26 cellular contexts compared by ENCODE assay signal in the genomic region with DNA sequence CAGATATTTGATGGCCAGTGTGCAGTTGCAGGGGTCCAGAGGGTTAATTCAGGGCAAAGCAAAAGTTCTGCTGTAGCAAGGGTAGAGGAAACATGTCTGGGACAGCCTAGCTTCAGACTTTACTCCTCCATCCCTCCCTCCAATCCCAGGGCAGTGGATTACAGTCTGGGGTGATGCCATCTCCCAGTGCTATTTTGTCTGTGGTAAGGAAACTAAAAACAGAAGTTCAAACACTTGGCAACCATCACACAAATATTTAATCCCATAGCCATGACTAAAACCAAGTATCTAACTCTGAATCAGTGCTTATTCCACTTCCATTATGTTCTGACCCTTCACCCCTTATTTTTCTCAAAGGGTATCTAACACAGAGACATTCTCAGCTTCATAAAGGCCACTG.
DNase-seq lines count a peak whose midpoint lies in the region; ATAC-seq, FAIRE-seq and TF ChIP-seq lines count a peak whose summit lies in the region.
"Had no signal": no experiment of that assay in that cellular context is flagged by ENCODE, and none has a peak within 500 bp of the region (broad histone marks: within the 10 kb centered on the region; RNA-seq: fewer than 3 reads in every experiment).

No MANE protein-coding gene starts in this region.

- H3K23me2 ChIP-seq in H1 (ENCODE audit: low read depth, low read length): no peaks in the 10 kb centered on the region

- H2BK15ac ChIP-seq in H1 (ENCODE audit: low read length): no peak overlapping the region

- no peak overlapping the region for H4K91ac ChIP-seq in H1 (replicated peaks; ENCODE audit: insufficient read length, low read length)

- no peak overlapping the region for H2BK5ac ChIP-seq in H1 (ENCODE audit: low read depth, low read length)

- no peak overlapping the region for H4K5ac ChIP-seq in H1 (ENCODE audit: insufficient read length, low read depth, low read length)

- H3K27ac Mint-ChIP-seq in neural progenitor cell: no peak overlapping the region
- H3K27ac Mint-ChIP-seq: stimulated activated naive B cell treated with anti-CD40 and anti-IgM and Interleukin-4, amounts not matched to agents 10 μg/mL and 1 μg/mL and 100 μg/mL, for 72 hours had no signal

- H3K79me2 ChIP-seq in H1 (ENCODE audit: control insufficient read depth in 1 of 2, insufficient read depth in 2 of 2, low read length in 2 of 2) (no peaks in the 10 kb centered on the region), neural progenitor cell (ENCODE audit: low read depth) (no peaks in the 10 kb centered on the region)

- no peak overlapping the region for H2AK5ac ChIP-seq in H1 (ENCODE audit: low read depth, low read length)

- peaks cover 0 to 2% (median 0%) of the 10 kb centered on the region in 4 experiments; a peak in 1 of 7 replicates for H3K4me1 ChIP-seq in H1 (replicated peaks in 1 of 4; ENCODE audit: control insufficient read depth in 3 of 4, insufficient read depth in 4 of 4, low read length in 3 of 4)
- H3K4me1 ChIP-seq in neural progenitor cell: no peaks in the 10 kb centered on the region
- H3K4me1 ChIP-seq: colonic mucosa, gastrocnemius medialis had no signal

- ATAC-seq in HG02970 (IDR thresholded peaks at IDR 0.05; ENCODE audit: low FRiP score, unreplicated experiment) (no peak), GM21737 (IDR thresholded peaks at IDR 0.05; ENCODE audit: unreplicated experiment) (no peak)
- ATAC-seq: gastrocnemius medialis; HepG2; left colon; mucosa of descending colon; stimulated activated naive B cell treated with anti-CD40 and anti-IgM and Interleukin-4, amounts not matched to agents 10 μg/mL and 1 μg/mL and 100 μg/mL, for 72 hours had no signal

- no peak overlapping the region for H3K4me3 Mint-ChIP-seq in neural progenitor cell
- H3K4me3 Mint-ChIP-seq: stimulated activated naive B cell treated with anti-CD40 and anti-IgM and Interleukin-4, amounts not matched to agents 10 μg/mL and 1 μg/mL and 100 μg/mL, for 72 hours had no signal

- H3K9me3 ChIP-seq in H1 (ENCODE audit: insufficient read depth in 2 of 2, low read depth in 1 of 2, low read length in 1 of 2): no peaks in the 10 kb centered on the region
- H3K9me3 ChIP-seq in neural progenitor cell (ENCODE audit: low read depth): no peaks in the 10 kb centered on the region
- H3K9me3 ChIP-seq: Caco-2, colonic mucosa, gastrocnemius medialis, mucosa of descending colon, right atrium auricular region, transverse colon had no signal

- DNase-seq in AG10803 (ENCODE audit: low read depth) (peak; percentile 75), M059J (ENCODE audit: low read depth) (peak; percentile 73), H1 (ENCODE audit: low read depth in 1 of 2, low spot score in 2 of 2) (no peak), neural progenitor cell (ENCODE audit: low spot score) (no peak), NCI-H1105 (lab: John Stamatoyannopoulos, UW) (no peak), GM13977 (ENCODE audit: low spot score) (no peak)
- DNase-seq: activated CD4-positive, alpha-beta T cell treated with anti-CD3 and anti-CD28 coated beads, Interleukin-2, amount 50 U/mL, for 4 hours; activated T-cell treated with anti-CD3 and anti-CD28 coated beads for 4 hours; AML-193; anterior cingulate cortex; Caco-2; colonic mucosa; gastrocnemius medialis; left colon; mucosa of descending colon; NCI-H1694 treated with DMSO at 0.1 percent for 48 hours; NCI-H345; stimulated activated CD4-positive, alpha-beta T cell treated with anti-CD3 and anti-CD28 coated beads, Interleukin-15, amount 100 ng/mL, for 24 hours; stimulated activated naive B cell treated with anti-CD40 and anti-IgM and Interleukin-4, amounts not matched to agents 10 μg/mL and 1 μg/mL and 100 μg/mL, for 72 hours; SW 1271; transverse colon had no signal

- POLR2A ChIA-PET in H1 (lab: Charles Lee; ENCODE audit: partially characterized antibody): no interaction called here

- no peaks in the 10 kb centered on the region for H3F3A ChIP-seq in neural progenitor cell (ENCODE audit: low read depth)

- no peak for TF ChIP-seq RAD21 in H1 (IDR thresholded peaks at IDR 0.05 in 1 of 2, conservative IDR thresholded peaks at IDR 0.05 in 1 of 2; ENCODE audit: low read depth in 2 of 2, low read length in 2 of 2)

- no peak overlapping the region for H3K56ac ChIP-seq in H1 (replicated peaks; ENCODE audit: insufficient read length, low read depth, low read length)

- no peak overlapping the region for H3K27ac ChIP-seq in H1 (ENCODE audit: low read depth, low read length)
- no peak overlapping the region for H3K27ac ChIP-seq in neural progenitor cell
- H3K27ac ChIP-seq: colonic mucosa, gastrocnemius medialis, right atrium auricular region, transverse colon had no signal

- no peak overlapping the region for H3K23ac ChIP-seq in H1 (ENCODE audit: insufficient read length)

- no peak overlapping the region for H2BK12ac ChIP-seq in H1 (ENCODE audit: low read depth, low read length)

- no peak for FAIRE-seq in H1 (lab: Jason Lieb, UNC)
- FAIRE-seq: endometrium, HepG2 had no signal

- no peak overlapping the region for H2BK20ac ChIP-seq in H1 (ENCODE audit: low read length)

- peaks cover 2% of the 10 kb centered on the region for H3K27me3 Mint-ChIP-seq in neural progenitor cell (ENCODE audit: insufficient read depth, low read depth)
- H3K27me3 Mint-ChIP-seq: stimulated activated naive B cell treated with anti-CD40 and anti-IgM and Interleukin-4, amounts not matched to agents 10 μg/mL and 1 μg/mL and 100 μg/mL, for 72 hours had no signal

- H3K4me1 Mint-ChIP-seq in neural progenitor cell: no peaks in the 10 kb centered on the region

- no peak overlapping the region for H3K18ac ChIP-seq in H1 (ENCODE audit: extremely low read depth, low read length)

- H2AFZ ChIP-seq in H1 (ENCODE audit: low read length) (0 out of 2 replicates have a peak overlapping the region, but pooled peaks have one; percentile 50), neural progenitor cell (replicated peaks) (peak overlapping the region; percentile 60)

- no peaks in the 10 kb centered on the region for H4K20me1 ChIP-seq in H1 (replicated peaks in 1 of 2; ENCODE audit: control insufficient read depth in 1 of 2, insufficient read depth in 2 of 2, low read length in 2 of 2)
- no peaks in the 10 kb centered on the region for H4K20me1 ChIP-seq in neural progenitor cell (ENCODE audit: low read depth)

- no peak overlapping the region for H3K14ac ChIP-seq in H1 (ENCODE audit: insufficient read length)

- TF ChIP-seq POLR2A in H1 (IDR thresholded peaks at IDR 0.05; ENCODE audit: control extremely low read depth in 1 of 2, low read depth in 2 of 2, low read length in 2 of 2): no peak

- H2BK120ac ChIP-seq in H1 (replicated peaks; ENCODE audit: low read depth, low read length): no peak overlapping the region

- H3K4me2 ChIP-seq in H1 (ENCODE audit: insufficient read depth in 1 of 2, low read depth in 2 of 2, low read length in 2 of 2) (no peak overlapping the region), neural progenitor cell (no peak overlapping the region)

- no peaks in the 10 kb centered on the region for H3K79me1 ChIP-seq in H1 (ENCODE audit: low read depth, low read length)

- no peaks in the 10 kb centered on the region for H3K9me3 Mint-ChIP-seq in neural progenitor cell

- in situ Hi-C loops in GM13977 (cut with MboI; ENCODE audit: low pct_unique_long_range_greater_than_20kb, low sequenced_read_pairs, unreplicated experiment): no loop called here

- no peak overlapping the region for H3K4ac ChIP-seq in H1 (replicated peaks; ENCODE audit: insufficient read length, low read depth, low read length)

- peak overlapping the region in 1 of 4 experiments; percentile 43; a peak in 1 of 7 replicates for H3K9ac ChIP-seq in H1 (replicated peaks in 1 of 4; ENCODE audit: extremely low read depth in 1 of 4, low read depth in 3 of 4, low read length in 3 of 4)
- H3K9ac ChIP-seq in neural progenitor cell: no peak overlapping the region

- H3K27me3 ChIP-seq in H1 (replicated peaks in 1 of 4; ENCODE audit: control insufficient read depth in 3 of 4, extremely low read depth in 1 of 4, insufficient read depth in 3 of 4, low read length in 3 of 4) (no peaks in the 10 kb centered on the region), neural progenitor cell (no peaks in the 10 kb centered on the region)
- H3K27me3 ChIP-seq: colonic mucosa, gastrocnemius medialis, right atrium auricular region, transverse colon had no signal

- H3K36me3 Mint-ChIP-seq in neural progenitor cell: no peaks in the 10 kb centered on the region
- H3K36me3 Mint-ChIP-seq: stimulated activated naive B cell treated with anti-CD40 and anti-IgM and Interleukin-4, amounts not matched to agents 10 μg/mL and 1 μg/mL and 100 μg/mL, for 72 hours had no signal

- H3K36me3 ChIP-seq in H1 (ENCODE audit: control insufficient read depth in 2 of 4, insufficient read depth in 4 of 4, low read length in 3 of 4): no peaks in the 10 kb centered on the region
- no peaks in the 10 kb centered on the region for H3K36me3 ChIP-seq in neural progenitor cell
- H3K36me3 ChIP-seq: colonic mucosa, gastrocnemius medialis, right atrium auricular region, transverse colon had no signal

- H4K8ac ChIP-seq in H1 (ENCODE audit: extremely low read depth, insufficient read depth, low read length): no peak overlapping the region

- CTCF ChIA-PET in H1 (lab: Charles Lee; ENCODE audit: partially characterized antibody): no interaction called here

- no peak for TF ChIP-seq CTCF in AG10803 (conservative IDR thresholded peaks at IDR 0.05; ENCODE audit: low read length)
- TF ChIP-seq CTCF in H1 (IDR thresholded peaks at IDR 0.05; ENCODE audit: control extremely low read depth in 1 of 3, insufficient read depth in 1 of 3, low read depth in 1 of 3, low read length in 3 of 3): no peak
- no peak for TF ChIP-seq CTCF in neural progenitor cell (IDR thresholded peaks at IDR 0.05)
- no peak for TF ChIP-seq CTCF in GM13977 (IDR thresholded peaks at IDR 0.05; ENCODE audit: extremely low read depth, insufficient read depth, missing control alignments)

- no peak overlapping the region for H3K4me3 ChIP-seq in AG10803 (ENCODE audit: low read length)
- no peak overlapping the region for H3K4me3 ChIP-seq in H1 (ENCODE audit: extremely low read depth in 1 of 4, insufficient read depth in 2 of 4, low read depth in 3 of 4, low read length in 4 of 4)
- H3K4me3 ChIP-seq in neural progenitor cell: no peak overlapping the region
- H3K4me3 ChIP-seq: colonic mucosa, gastrocnemius medialis, mucosa of descending colon, right atrium auricular region, transverse colon had no signal

- TF ChIP-seq EP300 in H1 (IDR thresholded peaks at IDR 0.05; ENCODE audit: borderline replicate concordance in 1 of 2, low read depth in 2 of 2, low read length in 2 of 2): no peak

TF ChIP-seq in H1, 55 proteins besides CTCF, POLR2A, EP300 and RAD21 (continues in another document):
- no peak for TF ChIP-seq MAFK (IDR thresholded peaks at IDR 0.05; ENCODE audit: low read depth, low read length)
- TF ChIP-seq CBX5 (IDR thresholded peaks at IDR 0.05; ENCODE audit: low read depth, low read length): no peak
- no peak for TF ChIP-seq CTBP2 (IDR thresholded peaks at IDR 0.05; ENCODE audit: borderline replicate concordance, insufficient read depth, insufficient read length, low read length)
- no peak for TF ChIP-seq POLR2AphosphoS5 (IDR thresholded peaks at IDR 0.05; ENCODE audit: low read depth, low read length)
- TF ChIP-seq YY1 (IDR thresholded peaks at IDR 0.05; ENCODE audit: low read depth, low read length): no peak
- TF ChIP-seq SP2 (IDR thresholded peaks at IDR 0.05; ENCODE audit: low read length): no peak
- no peak for TF ChIP-seq NANOG (IDR thresholded peaks at IDR 0.05; ENCODE audit: insufficient read depth, low read depth, low read length, poor library complexity, severe bottlenecking)

Comparison
In these comparisons a context has a peak if more than half of its experiments do, and no peak if none do; other contexts are left out.
1. DNase-seq: peak in AG10803 (single experiment) and M059J (single experiment); none in H1 (0 of 2), neural progenitor cell (single experiment), NCI-H1105 (single experiment) and GM13977 (single experiment).